ENCODE assay signal across 1 cellular context in the genomic region with DNA sequence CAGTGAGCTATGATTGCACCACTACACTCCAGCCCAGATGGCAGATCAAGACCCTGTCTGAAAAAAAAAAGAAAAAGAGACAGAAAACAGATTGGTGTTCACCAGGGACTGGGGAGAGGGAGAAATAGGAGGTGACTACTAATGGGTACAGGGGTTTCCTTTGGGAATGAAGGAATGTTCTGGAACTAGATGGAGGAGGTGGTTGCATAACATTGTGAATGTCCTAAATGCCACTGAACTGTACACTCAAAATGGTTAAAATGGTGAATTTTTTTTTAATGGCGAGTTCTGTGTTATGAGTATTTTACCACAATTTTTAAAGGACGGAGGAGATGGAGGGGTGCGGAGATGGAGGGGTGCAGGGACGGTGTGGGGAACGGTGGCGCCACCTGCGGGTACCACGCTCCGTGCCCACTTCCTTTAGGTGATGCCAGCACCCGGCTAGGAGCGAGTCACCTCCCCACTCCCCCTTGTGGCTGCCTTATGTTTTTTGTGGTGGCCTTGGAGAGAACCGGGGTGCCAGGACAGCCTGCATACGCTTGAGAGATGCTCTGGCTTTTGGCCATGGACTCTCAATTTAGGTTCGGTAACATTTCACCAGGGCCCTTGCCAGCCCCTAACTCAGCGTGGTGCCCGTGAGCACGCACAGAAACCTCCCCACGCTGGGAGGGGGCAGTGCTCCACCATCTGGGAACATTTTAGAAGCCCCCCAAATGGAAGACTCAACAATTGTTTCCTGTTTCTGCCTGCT.
TF ChIP-seq lines count a peak whose summit lies in the region.

No MANE protein-coding gene starts in this region.

TF ChIP-seq in HepG2, 621 proteins besides CTCF, POLR2A, EP300 and RAD21 (continued from another document and continues in another):
- TF ChIP-seq, protein P1, sequence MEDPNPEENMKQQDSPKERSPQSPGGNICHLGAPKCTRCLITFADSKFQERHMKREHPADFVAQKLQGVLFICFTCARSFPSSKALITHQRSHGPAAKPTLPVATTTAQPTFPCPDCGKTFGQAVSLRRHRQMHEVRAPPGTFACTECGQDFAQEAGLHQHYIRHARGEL (CRISPR knock-in tag; IDR thresholded peaks at IDR 0.05), result no peak
- TF ChIP-seq PAWR (CRISPR knock-in tag; IDR thresholded peaks at IDR 0.05; ENCODE audit: borderline replicate concordance) (no peak), ZNF766 (CRISPR knock-in tag; IDR thresholded peaks at IDR 0.05; ENCODE audit: borderline replicate concordance) (0 out of 2 replicates have a peak, but pooled peaks have one; percentile 39), NR2F6 (IDR thresholded peaks at IDR 0.05) (0 out of 2 replicates have a peak, but pooled peaks have one; percentile 18), NR2F6 (CRISPR knock-in tag; IDR thresholded peaks at IDR 0.05) (peak; percentile 47; the same call in 1 of the 2 replicates), SCMH1 (CRISPR knock-in tag; IDR thresholded peaks at IDR 0.05; ENCODE audit: borderline replicate concordance) (no peak), GATAD2A (CRISPR knock-in tag; IDR thresholded peaks at IDR 0.05) (peak; percentile 64; the same call in 1 of the 2 replicates), ZC3H4 (CRISPR knock-in tag; IDR thresholded peaks at IDR 0.05; ENCODE audit: borderline replicate concordance) (no peak), MAFF (IDR thresholded peaks at IDR 0.05; ENCODE audit: low read depth, low read length) (no peak), KAT8 (CRISPR knock-in tag; IDR thresholded peaks at IDR 0.05) (no peak), ZNF577 (CRISPR knock-in tag; IDR thresholded peaks at IDR 0.05; ENCODE audit: borderline replicate concordance, low read depth) (no peak), KMT2B (CRISPR knock-in tag; IDR thresholded peaks at IDR 0.05) (peak; percentile 21; the same call in 1 of the 2 replicates), ZKSCAN1 (IDR thresholded peaks at IDR 0.05; ENCODE audit: low read length) (no peak), SSRP1 (CRISPR knock-in tag; IDR thresholded peaks at IDR 0.05) (no peak), STAG1 (CRISPR knock-in tag; IDR thresholded peaks at IDR 0.05) (peak; percentile 79), MTERF4 (CRISPR knock-in tag; IDR thresholded peaks at IDR 0.05) (no peak), GTF2F1 (IDR thresholded peaks at IDR 0.05; ENCODE audit: low read length) (no peak), CREB1 (IDR thresholded peaks at IDR 0.05) (no peak), CREB1 (CRISPR knock-in tag; IDR thresholded peaks at IDR 0.05) (no peak), ZNF335 (CRISPR knock-in tag; IDR thresholded peaks at IDR 0.05) (no peak), MYC (CRISPR knock-in tag; IDR thresholded peaks at IDR 0.05; ENCODE audit: borderline replicate concordance) (peak; percentile 52; the same call in 1 of the 2 replicates), EHMT2 (IDR thresholded peaks at IDR 0.05; ENCODE audit: borderline replicate concordance, low read depth, low read length) (no peak), ZMYM3 (CRISPR knock-in tag; IDR thresholded peaks at IDR 0.05) (0 out of 2 replicates have a peak, but pooled peaks have one; percentile 11), FOSL2 (CRISPR knock-in tag; IDR thresholded peaks at IDR 0.05) (peak; percentile 78), MBD4 (IDR thresholded peaks at IDR 0.05; ENCODE audit: borderline replicate concordance, low read length) (no peak), ZNF564 (CRISPR knock-in tag; IDR thresholded peaks at IDR 0.05) (no peak), DMAP1 (CRISPR knock-in tag; IDR thresholded peaks at IDR 0.05) (no peak), ZNF547 (CRISPR knock-in tag; IDR thresholded peaks at IDR 0.05) (no peak), SIN3A (IDR thresholded peaks at IDR 0.05; ENCODE audit: borderline replicate concordance, low read depth, low read length) (no peak), DPF2 (CRISPR knock-in tag; IDR thresholded peaks at IDR 0.05; ENCODE audit: borderline replicate concordance, low read depth) (no peak), XRCC5 (optimal IDR thresholded peaks at IDR 0.05; ENCODE audit: low read length) (peak; percentile 83), RXRB (CRISPR knock-in tag; IDR thresholded peaks at IDR 0.05; ENCODE audit: borderline replicate concordance) (peak; percentile 27; the same call in 1 of the 2 replicates), ARHGAP35 (CRISPR knock-in tag; IDR thresholded peaks at IDR 0.05; ENCODE audit: borderline replicate concordance) (no peak), HMG20A (CRISPR knock-in tag; IDR thresholded peaks at IDR 0.05; ENCODE audit: borderline replicate concordance) (no peak), ARID4A (CRISPR knock-in tag; IDR thresholded peaks at IDR 0.05; ENCODE audit: borderline replicate concordance) (no peak), ZBTB14 (CRISPR knock-in tag; IDR thresholded peaks at IDR 0.05) (no peak), MXI1 (IDR thresholded peaks at IDR 0.05; ENCODE audit: borderline replicate concordance, low read depth, low read length) (no peak), ZZZ3 (CRISPR knock-in tag; IDR thresholded peaks at IDR 0.05; ENCODE audit: borderline replicate concordance) (no peak), TBX2 (CRISPR knock-in tag; IDR thresholded peaks at IDR 0.05; ENCODE audit: borderline replicate concordance) (peak; percentile 44; the same call in 1 of the 2 replicates), KLF6 (CRISPR knock-in tag; IDR thresholded peaks at IDR 0.05) (no peak), ZNF256 (CRISPR knock-in tag; conservative IDR thresholded peaks at IDR 0.05) (no peak), ZNF10 (CRISPR knock-in tag; IDR thresholded peaks at IDR 0.05; ENCODE audit: borderline replicate concordance, low read depth) (no peak), KDM5B (CRISPR knock-in tag; IDR thresholded peaks at IDR 0.05; ENCODE audit: borderline replicate concordance) (no peak)
- TF ChIP-seq, protein P2, sequence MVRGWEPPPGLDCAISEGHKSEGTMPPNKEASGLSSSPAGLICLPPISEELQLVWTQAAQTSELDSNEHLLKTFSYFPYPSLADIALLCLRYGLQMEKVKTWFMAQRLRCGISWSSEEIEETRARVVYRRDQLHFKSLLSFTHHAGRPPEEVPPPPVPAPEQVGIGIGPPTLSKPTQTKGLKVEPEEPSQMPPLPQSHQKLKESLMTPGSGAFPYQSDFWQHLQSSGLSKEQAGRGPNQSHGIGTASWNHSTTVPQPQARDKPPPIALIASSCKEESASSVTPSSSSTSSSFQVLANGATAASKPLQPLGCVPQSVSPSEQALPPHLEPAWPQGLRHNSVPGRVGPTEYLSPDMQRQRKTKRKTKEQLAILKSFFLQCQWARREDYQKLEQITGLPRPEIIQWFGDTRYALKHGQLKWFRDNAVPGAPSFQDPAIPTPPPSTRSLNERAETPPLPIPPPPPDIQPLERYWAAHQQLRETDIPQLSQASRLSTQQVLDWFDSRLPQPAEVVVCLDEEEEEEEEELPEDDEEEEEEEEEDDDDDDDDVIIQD (CRISPR knock-in tag; IDR thresholded peaks at IDR 0.05; ENCODE audit: low read depth), result no peak
- TF ChIP-seq, protein P3, sequence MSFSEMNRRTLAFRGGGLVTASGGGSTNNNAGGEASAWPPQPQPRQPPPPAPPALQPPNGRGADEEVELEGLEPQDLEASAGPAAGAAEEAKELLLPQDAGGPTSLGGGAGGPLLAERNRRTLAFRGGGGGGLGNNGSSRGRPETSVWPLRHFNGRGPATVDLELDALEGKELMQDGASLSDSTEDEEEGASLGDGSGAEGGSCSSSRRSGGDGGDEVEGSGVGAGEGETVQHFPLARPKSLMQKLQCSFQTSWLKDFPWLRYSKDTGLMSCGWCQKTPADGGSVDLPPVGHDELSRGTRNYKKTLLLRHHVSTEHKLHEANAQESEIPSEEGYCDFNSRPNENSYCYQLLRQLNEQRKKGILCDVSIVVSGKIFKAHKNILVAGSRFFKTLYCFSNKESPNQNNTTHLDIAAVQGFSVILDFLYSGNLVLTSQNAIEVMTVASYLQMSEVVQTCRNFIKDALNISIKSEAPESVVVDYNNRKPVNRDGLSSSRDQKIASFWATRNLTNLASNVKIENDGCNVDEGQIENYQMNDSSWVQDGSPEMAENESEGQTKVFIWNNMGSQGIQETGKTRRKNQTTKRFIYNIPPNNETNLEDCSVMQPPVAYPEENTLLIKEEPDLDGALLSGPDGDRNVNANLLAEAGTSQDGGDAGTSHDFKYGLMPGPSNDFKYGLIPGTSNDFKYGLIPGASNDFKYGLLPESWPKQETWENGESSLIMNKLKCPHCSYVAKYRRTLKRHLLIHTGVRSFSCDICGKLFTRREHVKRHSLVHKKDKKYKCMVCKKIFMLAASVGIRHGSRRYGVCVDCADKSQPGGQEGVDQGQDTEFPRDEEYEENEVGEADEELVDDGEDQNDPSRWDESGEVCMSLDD (CRISPR knock-in tag; IDR thresholded peaks at IDR 0.05; ENCODE audit: borderline replicate concordance), result peak; percentile 75; the same call in 1 of the 2 replicates
- TF ChIP-seq, protein P4, sequence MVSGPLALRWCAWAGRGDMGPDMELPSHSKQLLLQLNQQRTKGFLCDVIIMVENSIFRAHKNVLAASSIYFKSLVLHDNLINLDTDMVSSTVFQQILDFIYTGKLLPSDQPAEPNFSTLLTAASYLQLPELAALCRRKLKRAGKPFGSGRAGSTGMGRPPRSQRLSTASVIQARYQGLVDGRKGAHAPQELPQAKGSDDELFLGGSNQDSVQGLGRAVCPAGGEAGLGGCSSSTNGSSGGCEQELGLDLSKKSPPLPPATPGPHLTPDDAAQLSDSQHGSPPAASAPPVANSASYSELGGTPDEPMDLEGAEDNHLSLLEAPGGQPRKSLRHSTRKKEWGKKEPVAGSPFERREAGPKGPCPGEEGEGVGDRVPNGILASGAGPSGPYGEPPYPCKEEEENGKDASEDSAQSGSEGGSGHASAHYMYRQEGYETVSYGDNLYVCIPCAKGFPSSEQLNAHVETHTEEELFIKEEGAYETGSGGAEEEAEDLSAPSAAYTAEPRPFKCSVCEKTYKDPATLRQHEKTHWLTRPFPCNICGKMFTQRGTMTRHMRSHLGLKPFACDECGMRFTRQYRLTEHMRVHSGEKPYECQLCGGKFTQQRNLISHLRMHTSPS (CRISPR knock-in tag; IDR thresholded peaks at IDR 0.05; ENCODE audit: low read depth), result peak; percentile 98
- TF ChIP-seq, protein P5, sequence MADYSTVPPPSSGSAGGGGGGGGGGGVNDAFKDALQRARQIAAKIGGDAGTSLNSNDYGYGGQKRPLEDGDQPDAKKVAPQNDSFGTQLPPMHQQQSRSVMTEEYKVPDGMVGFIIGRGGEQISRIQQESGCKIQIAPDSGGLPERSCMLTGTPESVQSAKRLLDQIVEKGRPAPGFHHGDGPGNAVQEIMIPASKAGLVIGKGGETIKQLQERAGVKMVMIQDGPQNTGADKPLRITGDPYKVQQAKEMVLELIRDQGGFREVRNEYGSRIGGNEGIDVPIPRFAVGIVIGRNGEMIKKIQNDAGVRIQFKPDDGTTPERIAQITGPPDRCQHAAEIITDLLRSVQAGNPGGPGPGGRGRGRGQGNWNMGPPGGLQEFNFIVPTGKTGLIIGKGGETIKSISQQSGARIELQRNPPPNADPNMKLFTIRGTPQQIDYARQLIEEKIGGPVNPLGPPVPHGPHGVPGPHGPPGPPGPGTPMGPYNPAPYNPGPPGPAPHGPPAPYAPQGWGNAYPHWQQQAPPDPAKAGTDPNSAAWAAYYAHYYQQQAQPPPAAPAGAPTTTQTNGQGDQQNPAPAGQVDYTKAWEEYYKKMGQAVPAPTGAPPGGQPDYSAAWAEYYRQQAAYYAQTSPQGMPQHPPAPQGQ (CRISPR knock-in tag; IDR thresholded peaks at IDR 0.05; ENCODE audit: borderline replicate concordance), result no peak
- TF ChIP-seq, protein P6, sequence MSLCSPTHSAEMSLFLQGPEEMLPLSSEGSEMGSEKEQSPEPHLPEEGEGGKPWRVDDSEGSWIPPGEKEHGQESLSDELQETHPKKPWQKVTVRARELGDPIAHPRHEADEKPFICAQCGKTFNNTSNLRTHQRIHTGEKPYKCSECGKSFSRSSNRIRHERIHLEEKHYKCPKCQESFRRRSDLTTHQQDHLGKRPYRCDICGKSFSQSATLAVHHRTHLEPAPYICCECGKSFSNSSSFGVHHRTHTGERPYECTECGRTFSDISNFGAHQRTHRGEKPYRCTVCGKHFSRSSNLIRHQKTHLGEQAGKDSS (CRISPR knock-in tag; IDR thresholded peaks at IDR 0.05; ENCODE audit: borderline replicate concordance, low read depth), result peak; percentile 26; the same call in 1 of the 2 replicates
